ENCODE assay signal across 11 cellular contexts in the genomic region with DNA sequence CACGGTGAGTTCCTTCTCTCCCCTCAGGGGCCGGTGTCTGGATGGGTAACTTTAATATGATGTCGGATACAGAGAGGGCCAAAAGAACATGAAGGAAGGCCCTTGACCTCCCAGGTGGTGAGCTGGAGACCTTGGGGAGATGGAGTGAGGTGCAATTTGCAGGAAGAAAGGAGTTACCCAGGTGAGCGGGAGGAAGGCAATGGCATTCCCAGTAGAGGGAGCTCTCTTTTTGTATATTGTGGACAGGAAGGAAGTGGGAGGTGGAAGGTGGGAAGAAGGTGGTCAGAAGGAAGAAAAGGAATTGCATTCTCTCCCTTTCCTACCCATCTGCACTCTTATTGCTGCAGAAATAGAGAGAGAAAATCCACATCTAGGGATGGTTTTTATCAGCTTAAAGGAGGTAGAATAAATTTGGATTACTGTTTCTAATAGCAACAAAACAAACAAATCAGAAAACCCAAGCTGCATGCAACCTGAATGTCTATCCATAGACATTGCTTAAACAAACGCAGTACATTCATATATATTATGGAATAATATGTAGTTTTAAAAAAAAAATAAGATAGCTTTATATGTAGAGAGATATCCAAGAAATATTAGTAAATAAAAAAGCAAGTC.
DNase-seq lines count a peak whose midpoint lies in the region; ATAC-seq and TF ChIP-seq lines count a peak whose summit lies in the region.
"Had no signal": no experiment of that assay in that cellular context is flagged by ENCODE, and none has a peak within 500 bp of the region (broad histone marks: within the 10 kb centered on the region; RNA-seq: fewer than 3 reads in every experiment).

No MANE protein-coding gene starts in this region.

- H3K27me3 ChIP-seq in breast epithelium, result no peaks in the 10 kb centered on the region
- H3K27me3 ChIP-seq: testis had no signal

- no peak overlapping the region for H3K4me3 Mint-ChIP-seq in nephron progenitor cell
- H3K4me3 Mint-ChIP-seq: activated naive CD8-positive, alpha-beta T cell; naive B cell had no signal

- no peaks in the 10 kb centered on the region for H3K9me3 ChIP-seq in breast epithelium
- H3K9me3 ChIP-seq: testis had no signal

- H3K9me3 Mint-ChIP-seq in nephron progenitor cell, result no peaks in the 10 kb centered on the region
- H3K9me3 Mint-ChIP-seq: naive B cell had no signal

- H3K4me1 Mint-ChIP-seq in nephron progenitor cell, result peaks cover 81% of the 10 kb centered on the region
- H3K4me1 Mint-ChIP-seq: naive B cell had no signal

- peak overlapping the region; percentile 67 to 75 for H3K27ac ChIP-seq in breast epithelium
- H3K27ac ChIP-seq: testis had no signal

- no peak overlapping the region for H3K4me3 ChIP-seq in GM12864 (ENCODE audit: low read depth, low read length)
- peak overlapping the region in 1 of 3 donors; percentile 18 for H3K4me3 ChIP-seq in breast epithelium
- H3K4me3 ChIP-seq: testis had no signal

- intact Hi-C loops in breast epithelium (cut with DNase I; ENCODE audit: low total_unique reads), result no loop called here

- DNase-seq in GM12864 (ENCODE audit: low read depth) (no peak), NCI-H2107 (lab: John Stamatoyannopoulos, UW) (peak; percentile 47), breast epithelium (ENCODE audit: low spot score in 2 of 2) (no peak), nephron progenitor cell (no peak)
- DNase-seq: naive B cell, testis had no signal

- TF ChIP-seq POLR2A in breast epithelium (IDR thresholded peaks at IDR 0.05), result no peak

- no peaks in the 10 kb centered on the region for H3K36me3 Mint-ChIP-seq in nephron progenitor cell (ENCODE audit: low read depth)
- H3K36me3 Mint-ChIP-seq: activated naive CD8-positive, alpha-beta T cell; naive B cell had no signal

- peaks cover 0 to 5% of the 10 kb centered on the region in 2 donors for H3K4me1 ChIP-seq in breast epithelium
- H3K4me1 ChIP-seq: testis had no signal

- no peaks in the 10 kb centered on the region for H3K36me3 ChIP-seq in breast epithelium

- ATAC-seq in GM21515 (IDR thresholded peaks at IDR 0.05; ENCODE audit: unreplicated experiment) (no peak), HG03196 (IDR thresholded peaks at IDR 0.05; ENCODE audit: unreplicated experiment) (no peak), HG02588 (IDR thresholded peaks at IDR 0.05; ENCODE audit: unreplicated experiment) (no peak), GM18511 (IDR thresholded peaks at IDR 0.05; ENCODE audit: unreplicated experiment) (no peak)

- TF ChIP-seq CTCF in GM12864 (IDR thresholded peaks at IDR 0.05; ENCODE audit: low read depth, low read length, missing control alignments) (peak; percentile 15), breast epithelium (IDR thresholded peaks at IDR 0.05) (no peak), nephron progenitor cell (IDR thresholded peaks at IDR 0.05) (peak; percentile 41)

- H3K27me3 Mint-ChIP-seq in nephron progenitor cell (ENCODE audit: low read depth, poor library complexity), result peaks cover 8% of the 10 kb centered on the region

- H3K27ac Mint-ChIP-seq in nephron progenitor cell, result peak overlapping the region; percentile 77
- H3K27ac Mint-ChIP-seq: activated naive CD8-positive, alpha-beta T cell had no signal

Comparison
In these comparisons a context has a peak if more than half of its experiments do, and no peak if none do; other contexts are left out.
1. CTCF ChIP-seq: peak in GM12864 (single experiment) and nephron progenitor cell (single experiment); none in breast epithelium (0 of 3).